Comparison of ENCODE assay signal across 1 cellular context in the genomic region with DNA sequence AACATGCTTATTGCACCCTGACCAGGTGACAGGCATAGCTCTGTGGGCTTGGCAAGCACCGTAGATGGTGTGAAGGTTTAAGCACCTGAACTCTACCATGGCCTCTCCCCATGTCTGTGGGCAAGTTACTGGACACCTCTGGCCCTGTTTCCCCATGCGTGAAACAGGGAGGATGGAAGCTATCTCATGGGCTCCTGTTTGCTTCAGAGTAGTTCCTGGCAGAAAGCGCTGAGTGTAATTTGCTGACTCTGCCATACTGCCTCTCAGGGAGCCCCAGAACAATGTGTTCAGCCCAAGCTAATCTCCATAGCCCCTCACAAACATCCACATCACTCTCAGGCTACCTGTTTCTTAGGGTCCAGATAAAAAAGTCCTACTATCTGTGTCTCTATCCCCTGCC.
TF ChIP-seq lines count a peak whose summit lies in the region.

No MANE protein-coding gene starts in this region.

TF ChIP-seq in GM23338, 12 proteins besides CTCF, POLR2A, EP300 and RAD21 (continued from another document):
- no peak for TF ChIP-seq ZNF462 (CRISPR knock-in tag; IDR thresholded peaks at IDR 0.05)
TF ChIP-seq in GM23338: peak in this region for 0.
